In genomic region chr5:173243808-173244305, GRCh38 we compare ENCODE assay signal across 13 cellular contexts. TPM values are rescaled to one million over a fixed set of nuclear protein-coding genes. Genes with fewer than 3 reads are reported as not detected.
DNase-seq lines count a peak whose midpoint lies in the region; ATAC-seq, FAIRE-seq and TF ChIP-seq lines count a peak whose summit lies in the region.
"Had no signal": no experiment of that assay in that cellular context is flagged by ENCODE, and none has a peak within 500 bp of the region (broad histone marks: within the 10 kb centered on the region; RNA-seq: fewer than 3 reads in every experiment).

No MANE protein-coding gene starts in this region.

- H3K27me3 ChIP-seq in CD4-positive, alpha-beta memory T cell (ENCODE audit: insufficient read depth, low read length): peaks cover 54% of the 10 kb centered on the region
- peaks cover 83% of the 10 kb centered on the region for H3K27me3 ChIP-seq in GM23248 (replicated peaks; ENCODE audit: insufficient read depth)
- H3K27me3 ChIP-seq in effector memory CD4-positive, alpha-beta T cell (replicated peaks; ENCODE audit: control insufficient read depth, insufficient read depth, low read length, poor library complexity, severe bottlenecking): peaks cover 54% of the 10 kb centered on the region
- peaks cover 5 to 51% of the 10 kb centered on the region in 2 donors for H3K27me3 ChIP-seq in small intestine (ENCODE audit: control insufficient read depth in 2 of 2, insufficient read depth in 2 of 2, low read length in 2 of 2)

- no peaks in the 10 kb centered on the region for H3K79me2 ChIP-seq in GM23248 (ENCODE audit: insufficient read depth)
- no peaks in the 10 kb centered on the region for H3K79me2 ChIP-seq in OCI-LY7 (ENCODE audit: insufficient read depth, low read depth, low read length)

- POLR2A ChIA-PET in CD4-positive, alpha-beta memory T cell (lab: Charles Lee; ENCODE audit: partially characterized antibody): no interaction called here
- POLR2A ChIA-PET in OCI-LY7 (lab: Charles Lee): no interaction called here

- no peaks in the 10 kb centered on the region for H3K9me3 ChIP-seq in CD4-positive, alpha-beta memory T cell (ENCODE audit: control insufficient read depth in 1 of 2, low read length in 2 of 2)
- H3K9me3 ChIP-seq in GM23248 (ENCODE audit: low read depth) (no peaks in the 10 kb centered on the region), OCI-LY7 (ENCODE audit: low read length) (no peaks in the 10 kb centered on the region), small intestine (ENCODE audit: control insufficient read depth, low read depth) (no peaks in the 10 kb centered on the region)
- H3K9me3 ChIP-seq in effector memory CD4-positive, alpha-beta T cell (ENCODE audit: control insufficient read depth, low read length): no peaks in the 10 kb centered on the region
- H3K9me3 ChIP-seq: esophagus squamous epithelium, upper lobe of left lung had no signal

- CTCF ChIA-PET in CD4-positive, alpha-beta memory T cell (lab: Charles Lee; ENCODE audit: partially characterized antibody): no interaction called here
- CTCF ChIA-PET in OCI-LY7 (lab: Charles Lee; ENCODE audit: unreplicated experiment): no interaction called here

- H4K20me1 ChIP-seq in GM23248 (ENCODE audit: insufficient read depth) (no peaks in the 10 kb centered on the region), OCI-LY7 (ENCODE audit: insufficient read depth, low read length) (no peaks in the 10 kb centered on the region)

- H2AFZ ChIP-seq in GM23248: 0 out of 2 replicates have a peak overlapping the region, but pooled peaks have one; percentile 7
- H2AFZ ChIP-seq in OCI-LY7 (ENCODE audit: low read length): no peak overlapping the region

- H3K36me3 ChIP-seq in CD4-positive, alpha-beta memory T cell (ENCODE audit: insufficient read depth, low read length): no peaks in the 10 kb centered on the region
- H3K36me3 ChIP-seq in GM23248 (ENCODE audit: low read depth) (no peaks in the 10 kb centered on the region), OCI-LY7 (ENCODE audit: insufficient read depth, low read length) (no peaks in the 10 kb centered on the region), small intestine (ENCODE audit: control insufficient read depth in 2 of 2, insufficient read depth in 2 of 2, low read length in 2 of 2) (no peaks in the 10 kb centered on the region)
- H3K36me3 ChIP-seq in effector memory CD4-positive, alpha-beta T cell (ENCODE audit: control insufficient read depth, insufficient read depth, low read length): no peaks in the 10 kb centered on the region
- H3K36me3 ChIP-seq: esophagus squamous epithelium, upper lobe of left lung had no signal

- H3K9me3 Mint-ChIP-seq in CD4-positive, alpha-beta memory T cell: no peaks in the 10 kb centered on the region
- H3K9me3 Mint-ChIP-seq in natural killer cell treated with Interleukin-12 subunit alpha and Interleukin-12 subunit beta and Interleukin-15 and Interleukin-18, amount 100 ng/mL, for 72 hours: no peaks in the 10 kb centered on the region

- peaks cover 12 to 27% (median 16%) of the 10 kb centered on the region in 4 donors for H3K4me1 Mint-ChIP-seq in CD4-positive, alpha-beta memory T cell
- H3K4me1 Mint-ChIP-seq in natural killer cell treated with Interleukin-12 subunit alpha and Interleukin-12 subunit beta and Interleukin-15 and Interleukin-18, amount 100 ng/mL, for 72 hours (ENCODE audit: low read depth in 2 of 2): peaks cover 6 to 19% of the 10 kb centered on the region in 2 donors

- DNase-seq in CD4-positive, alpha-beta memory T cell: no peak
- DNase-seq in GM23248 (no peak), OCI-LY7 (ENCODE audit: low spot score) (no peak), small intestine (no peak), UCSD-AML1 (lab: John Stamatoyannopoulos, UW; ENCODE audit: unreplicated experiment) (no peak)
- DNase-seq in effector memory CD4-positive, alpha-beta T cell: no peak
- DNase-seq in natural killer cell treated with Interleukin-12 subunit alpha and Interleukin-12 subunit beta and Interleukin-15 and Interleukin-18, amount 100 ng/mL, for 72 hours (ENCODE audit: low spot score): no peak
- DNase-seq: esophagus squamous epithelium, NCI-H2029 treated with DMSO at 0.1 percent for 48 hours had no signal

- no peak overlapping the region for H3K9ac ChIP-seq in GM23248

- BruUV-seq in OCI-LY7 (replicated peaks; lab: Mats Ljungman, UMichigan): no TSS peak

- H3K27me3 Mint-ChIP-seq in CD4-positive, alpha-beta memory T cell: peaks cover 62 to 68% of the 10 kb centered on the region in 2 donors
- H3K27me3 Mint-ChIP-seq in natural killer cell treated with Interleukin-12 subunit alpha and Interleukin-12 subunit beta and Interleukin-15 and Interleukin-18, amount 100 ng/mL, for 72 hours: peaks cover 61 to 82% of the 10 kb centered on the region in 2 donors

- intact Hi-C loops in CD4-positive, alpha-beta memory T cell (cut with micrococcal nuclease): no loop called here
- intact Hi-C loops in OCI-LY7 (cut with micrococcal nuclease; ENCODE audit: unreplicated experiment): no loop called here

- TF ChIP-seq CTCF in OCI-LY7 (conservative IDR thresholded peaks at IDR 0.05; ENCODE audit: low read length): no peak

- no peak overlapping the region for H3K4me3 ChIP-seq in CD4-positive, alpha-beta memory T cell (ENCODE audit: low read length in 2 of 2)
- H3K4me3 ChIP-seq in GM23248 (no peak overlapping the region), OCI-LY7 (ENCODE audit: low read depth, low read length, poor library complexity, severe bottlenecking) (no peak overlapping the region), small intestine (ENCODE audit: low read depth in 1 of 2, low read length in 2 of 2) (no peak overlapping the region)
- H3K4me3 ChIP-seq in effector memory CD4-positive, alpha-beta T cell (ENCODE audit: insufficient read depth, low read depth, low read length, poor library complexity, severe bottlenecking): peak overlapping the region; percentile 16
- H3K4me3 ChIP-seq: upper lobe of left lung had no signal

- H3K4me3 Mint-ChIP-seq in CD4-positive, alpha-beta memory T cell: peak overlapping the region in 6 of 8 donors; percentile 3 to 60 (median 30)
- peak overlapping the region; percentile 38 for H3K4me3 Mint-ChIP-seq in natural killer cell treated with Interleukin-12 subunit alpha and Interleukin-12 subunit beta and Interleukin-15 and Interleukin-18, amount 100 ng/mL, for 72 hours

- WGBS in GM23248 (ENCODE audit: low coverage in 1 of 2, low lambda C conversion rate in 2 of 2, missing lambda C conversion rate in 2 of 2), 2 experiments: 11 to 12% methylated on average over 44 of the region's 44 CpGs
- 3 to 9% (median 7%) methylated on average over 44 of the region's 44 CpGs for WGBS in small intestine, 3 donors

- no peak overlapping the region for H3K4me2 ChIP-seq in GM23248 (ENCODE audit: unreplicated experiment)
- no peak overlapping the region for H3K4me2 ChIP-seq in OCI-LY7 (ENCODE audit: low read length)

- H3K4me1 ChIP-seq in CD4-positive, alpha-beta memory T cell (ENCODE audit: insufficient read depth, low read length): peaks cover 6% of the 10 kb centered on the region
- no peaks in the 10 kb centered on the region for H3K4me1 ChIP-seq in GM23248 (ENCODE audit: insufficient read depth)
- peaks cover 7% of the 10 kb centered on the region for H3K4me1 ChIP-seq in effector memory CD4-positive, alpha-beta T cell (ENCODE audit: control insufficient read depth, insufficient read depth, low read length, poor library complexity, severe bottlenecking)
- no peaks in the 10 kb centered on the region for H3K4me1 ChIP-seq in OCI-LY7 (ENCODE audit: insufficient read depth, low read length, poor library complexity, severe bottlenecking)
- no peaks in the 10 kb centered on the region for H3K4me1 ChIP-seq in small intestine (ENCODE audit: control insufficient read depth in 2 of 2, insufficient read depth in 1 of 2, low read depth in 1 of 2, low read length in 1 of 2)

- H3K36me3 Mint-ChIP-seq in CD4-positive, alpha-beta memory T cell: no peaks in the 10 kb centered on the region
- H3K36me3 Mint-ChIP-seq in natural killer cell treated with Interleukin-12 subunit alpha and Interleukin-12 subunit beta and Interleukin-15 and Interleukin-18, amount 100 ng/mL, for 72 hours: no peaks in the 10 kb centered on the region

- no peaks in the 10 kb centered on the region for H3F3A ChIP-seq in GM23248 (ENCODE audit: insufficient read depth)

- no peak overlapping the region for H3K27ac ChIP-seq in CD4-positive, alpha-beta memory T cell (ENCODE audit: low read depth, low read length)
- H3K27ac ChIP-seq in GM23248 (no peak overlapping the region), OCI-LY7 (ENCODE audit: low read depth, low read length, poor library complexity, severe bottlenecking) (no peak overlapping the region), small intestine (ENCODE audit: low read depth in 1 of 2, low read length in 1 of 2) (no peak overlapping the region)
- H3K27ac ChIP-seq in effector memory CD4-positive, alpha-beta T cell (ENCODE audit: insufficient read depth, low read length, poor library complexity, severe bottlenecking): no peak overlapping the region
- H3K27ac ChIP-seq: esophagus squamous epithelium, upper lobe of left lung had no signal

- no peak overlapping the region for H3K27ac Mint-ChIP-seq in CD4-positive, alpha-beta memory T cell
- H3K27ac Mint-ChIP-seq in natural killer cell treated with Interleukin-12 subunit alpha and Interleukin-12 subunit beta and Interleukin-15 and Interleukin-18, amount 100 ng/mL, for 72 hours: no peak overlapping the region

- H3K9me2 ChIP-seq in GM23248 (ENCODE audit: insufficient read depth) (no peaks in the 10 kb centered on the region), OCI-LY7 (ENCODE audit: insufficient read depth, low read length) (no peaks in the 10 kb centered on the region)

- in situ Hi-C loops in GM23248 (cut with MboI): no loop called here

- no peak for ATAC-seq in natural killer cell treated with Interleukin-12 subunit alpha and Interleukin-12 subunit beta and Interleukin-15 and Interleukin-18, amount 100 ng/mL, for 72 hours
- ATAC-seq in GM18517 (IDR thresholded peaks at IDR 0.05; ENCODE audit: unreplicated experiment): no peak

- FAIRE-seq in small intestine (lab: Jason Lieb, UNC): no peak
- FAIRE-seq: keratinocyte had no signal

RNA-seq across cellular contexts. Expression of gene NKX2-5, which starts 8.9 kb away (rescaled TPM):
- not detected for total RNA-seq in CD4-positive, alpha-beta memory T cell
- not detected for polyA plus RNA-seq in CD4-positive, alpha-beta memory T cell
- total RNA-seq in GM23248 (2014; rRNA removed; shearing (Covaris generic)): not detected in 2 replicates
- polyA plus RNA-seq in GM23248 (2016; fragmentation: Nextera tagmentation; extraction: Ambion mirVana): 0.11 TPM in 1 of 2 replicates, not detected in the other
- not detected for total RNA-seq in natural killer cell treated with Interleukin-12 subunit alpha and Interleukin-12 subunit beta and Interleukin-15 and Interleukin-18, amount 100 ng/mL, for 72 hours
- total RNA-seq in OCI-LY7 (2014; rRNA removed; shearing (Covaris generic)): not detected in 2 replicates
- total RNA-seq in OCI-LY7 (2022): not detected in 2 replicates
- polyA plus RNA-seq in small intestine: 1 to 10 TPM in 1 of 3 donors, under 1 TPM in 1, not detected in 1; 0.03 to 3.5 TPM
- total RNA-seq: esophagus squamous epithelium, posterior vena cava, upper lobe of left lung had no signal
- polyA plus RNA-seq: keratinocyte had no signal
